In the genomic region with DNA sequence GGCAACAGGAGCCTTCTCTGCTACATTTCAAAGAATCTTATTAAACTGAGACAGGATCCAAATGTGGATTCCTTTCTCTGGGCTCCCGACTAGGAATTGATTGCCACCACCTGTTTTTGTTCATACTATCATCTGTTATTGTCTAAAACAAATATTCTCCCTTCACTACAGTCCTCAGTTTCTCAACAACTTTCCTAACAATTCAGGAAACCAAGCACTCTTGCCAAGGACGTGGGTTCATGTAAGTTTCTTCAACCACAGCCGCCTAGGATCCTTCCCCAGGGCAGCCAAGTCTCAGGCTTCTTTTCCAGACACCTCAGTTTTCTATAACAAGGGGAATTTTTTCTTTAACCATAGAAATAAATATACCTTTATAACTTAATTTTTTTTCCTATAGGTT, we compare ENCODE assay signal across 2 cellular contexts.
TF ChIP-seq lines count a peak whose summit lies in the region.

No MANE protein-coding gene starts in this region.

TF ChIP-seq in endothelial cell of umbilical vein, 7 proteins besides CTCF, POLR2A, EP300 and RAD21 (continued from another document):
- no peak for TF ChIP-seq GATA2 (IDR thresholded peaks at IDR 0.05; ENCODE audit: insufficient read depth, insufficient read length, low read depth, low read length)

TF ChIP-seq in WTC11, 78 proteins besides CTCF, POLR2A, EP300 and RAD21:
- TF ChIP-seq ZNF532 (CRISPR knock-in tag; IDR thresholded peaks at IDR 0.05; ENCODE audit: borderline replicate concordance) (no peak), NFYB (CRISPR knock-in tag; conservative IDR thresholded peaks at IDR 0.05; ENCODE audit: low read depth) (no peak), ZNF512 (CRISPR knock-in tag; IDR thresholded peaks at IDR 0.05; ENCODE audit: borderline replicate concordance) (no peak)
